ENCODE assay signal across 1 cellular context in genomic region chr6:42448391-42448790, GRCh38.
TF ChIP-seq lines count a peak whose summit lies in the region.

No MANE protein-coding gene starts in this region.

TF ChIP-seq in K562, 482 proteins besides CTCF, POLR2A, EP300 and RAD21 (continued from another document):
- TF ChIP-seq, protein P1, sequence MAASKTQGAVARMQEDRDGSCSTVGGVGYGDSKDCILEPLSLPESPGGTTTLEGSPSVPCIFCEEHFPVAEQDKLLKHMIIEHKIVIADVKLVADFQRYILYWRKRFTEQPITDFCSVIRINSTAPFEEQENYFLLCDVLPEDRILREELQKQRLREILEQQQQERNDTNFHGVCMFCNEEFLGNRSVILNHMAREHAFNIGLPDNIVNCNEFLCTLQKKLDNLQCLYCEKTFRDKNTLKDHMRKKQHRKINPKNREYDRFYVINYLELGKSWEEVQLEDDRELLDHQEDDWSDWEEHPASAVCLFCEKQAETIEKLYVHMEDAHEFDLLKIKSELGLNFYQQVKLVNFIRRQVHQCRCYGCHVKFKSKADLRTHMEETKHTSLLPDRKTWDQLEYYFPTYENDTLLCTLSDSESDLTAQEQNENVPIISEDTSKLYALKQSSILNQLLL (CRISPR knock-in tag; IDR thresholded peaks at IDR 0.05; ENCODE audit: borderline replicate concordance), result no peak
- no peak for TF ChIP-seq PHF8 (IDR thresholded peaks at IDR 0.05; ENCODE audit: borderline replicate concordance, low read length)
- TF ChIP-seq DNMT1 (IDR thresholded peaks at IDR 0.05), result no peak
- TF ChIP-seq, protein P2, sequence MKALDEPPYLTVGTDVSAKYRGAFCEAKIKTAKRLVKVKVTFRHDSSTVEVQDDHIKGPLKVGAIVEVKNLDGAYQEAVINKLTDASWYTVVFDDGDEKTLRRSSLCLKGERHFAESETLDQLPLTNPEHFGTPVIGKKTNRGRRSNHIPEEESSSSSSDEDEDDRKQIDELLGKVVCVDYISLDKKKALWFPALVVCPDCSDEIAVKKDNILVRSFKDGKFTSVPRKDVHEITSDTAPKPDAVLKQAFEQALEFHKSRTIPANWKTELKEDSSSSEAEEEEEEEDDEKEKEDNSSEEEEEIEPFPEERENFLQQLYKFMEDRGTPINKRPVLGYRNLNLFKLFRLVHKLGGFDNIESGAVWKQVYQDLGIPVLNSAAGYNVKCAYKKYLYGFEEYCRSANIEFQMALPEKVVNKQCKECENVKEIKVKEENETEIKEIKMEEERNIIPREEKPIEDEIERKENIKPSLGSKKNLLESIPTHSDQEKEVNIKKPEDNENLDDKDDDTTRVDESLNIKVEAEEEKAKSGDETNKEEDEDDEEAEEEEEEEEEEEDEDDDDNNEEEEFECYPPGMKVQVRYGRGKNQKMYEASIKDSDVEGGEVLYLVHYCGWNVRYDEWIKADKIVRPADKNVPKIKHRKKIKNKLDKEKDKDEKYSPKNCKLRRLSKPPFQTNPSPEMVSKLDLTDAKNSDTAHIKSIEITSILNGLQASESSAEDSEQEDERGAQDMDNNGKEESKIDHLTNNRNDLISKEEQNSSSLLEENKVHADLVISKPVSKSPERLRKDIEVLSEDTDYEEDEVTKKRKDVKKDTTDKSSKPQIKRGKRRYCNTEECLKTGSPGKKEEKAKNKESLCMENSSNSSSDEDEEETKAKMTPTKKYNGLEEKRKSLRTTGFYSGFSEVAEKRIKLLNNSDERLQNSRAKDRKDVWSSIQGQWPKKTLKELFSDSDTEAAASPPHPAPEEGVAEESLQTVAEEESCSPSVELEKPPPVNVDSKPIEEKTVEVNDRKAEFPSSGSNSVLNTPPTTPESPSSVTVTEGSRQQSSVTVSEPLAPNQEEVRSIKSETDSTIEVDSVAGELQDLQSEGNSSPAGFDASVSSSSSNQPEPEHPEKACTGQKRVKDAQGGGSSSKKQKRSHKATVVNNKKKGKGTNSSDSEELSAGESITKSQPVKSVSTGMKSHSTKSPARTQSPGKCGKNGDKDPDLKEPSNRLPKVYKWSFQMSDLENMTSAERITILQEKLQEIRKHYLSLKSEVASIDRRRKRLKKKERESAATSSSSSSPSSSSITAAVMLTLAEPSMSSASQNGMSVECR (CRISPR knock-in tag; IDR thresholded peaks at IDR 0.05), result no peak
- no peak for TF ChIP-seq ZNF175 (CRISPR knock-in tag; IDR thresholded peaks at IDR 0.05; ENCODE audit: low read depth)
- no peak for TF ChIP-seq EP400 (IDR thresholded peaks at IDR 0.05)
